Comparison of ENCODE assay signal across 11 cellular contexts in the genomic region with DNA sequence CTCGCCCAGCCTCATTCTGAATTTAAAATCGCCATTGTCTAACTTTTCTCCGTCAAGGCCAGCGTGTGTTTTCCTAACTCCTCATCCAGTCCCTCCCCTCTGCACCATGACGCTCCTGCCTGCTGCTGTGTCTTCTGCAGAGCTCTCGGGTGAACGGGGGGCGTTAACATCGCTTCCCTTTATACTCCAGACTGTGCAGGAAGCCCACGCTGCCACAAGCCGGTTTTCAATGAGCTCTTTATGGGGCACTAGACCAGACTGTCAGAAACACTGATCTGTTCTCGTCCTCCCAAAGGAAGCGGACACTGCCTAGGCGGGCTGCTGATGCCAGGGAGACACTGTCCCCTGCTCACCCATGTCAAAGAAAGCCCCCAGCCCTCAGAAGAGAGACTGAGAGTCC. TPM values are rescaled to one million over a fixed set of nuclear protein-coding genes. Genes with fewer than 3 reads are reported as not detected.
A peak's percentile ranks its signal among the peaks of the same experiment; 100 is the strongest.
DNase-seq lines count a peak whose midpoint lies in the region; ATAC-seq and TF ChIP-seq lines count a peak whose summit lies in the region.
"Had no signal": no experiment of that assay in that cellular context is flagged by ENCODE, and none has a peak within 500 bp of the region (broad histone marks: within the 10 kb centered on the region; RNA-seq: fewer than 3 reads in every experiment).

No MANE protein-coding gene starts in this region.

- no peak overlapping the region for H2AFZ ChIP-seq in OCI-LY1 (ENCODE audit: low read length)

- ATAC-seq in HG02610 (IDR thresholded peaks at IDR 0.05; ENCODE audit: unreplicated experiment): peak; percentile 9
- ATAC-seq in right cardiac atrium: peak in 1 of 2 donors; percentile 35
- ATAC-seq in activated naive CD4-positive, alpha-beta T cell treated with anti-CD3 and anti-CD28 coated beads, Interleukin-2, amount 50 U/mL, for 72 hours: no peak

- intact Hi-C loops in right cardiac atrium (cut with DNase I): no loop called here

- peaks cover 95% of the 10 kb centered on the region for H3K4me1 ChIP-seq in BLaER1
- peaks cover 46% of the 10 kb centered on the region for H3K4me1 ChIP-seq in OCI-LY1 (ENCODE audit: insufficient read depth, low read length, severe bottlenecking)
- peaks cover under 1% of the 10 kb centered on the region for H3K4me1 ChIP-seq in right cardiac atrium (ENCODE audit: control insufficient read depth, insufficient read depth, low read length)

- DNase-seq in right cardiac atrium: peak in 2 of 3 donors; percentile 42 to 57
- DNase-seq in activated naive CD4-positive, alpha-beta T cell treated with anti-CD3 and anti-CD28 coated beads, Interleukin-2, amount 50 U/mL, for 72 hours (ENCODE audit: low spot score in 2 of 2): no peak
- DNase-seq in NCI-H446 (lab: John Stamatoyannopoulos, UW): no peak
- DNase-seq in stimulated activated CD4-positive, alpha-beta T cell treated with anti-CD3 and anti-CD28 coated beads, Interleukin-15, amount 100 ng/mL, for 24 hours: no peak
- DNase-seq in AG08395 (ENCODE audit: low spot score): no peak
- DNase-seq: NCI-H146 had no signal

- no peaks in the 10 kb centered on the region for H3K79me2 ChIP-seq in OCI-LY1 (ENCODE audit: insufficient read depth, low read length)

- H3K4me3 ChIP-seq in BLaER1 (peak overlapping the region; percentile 57), OCI-LY1 (ENCODE audit: low read depth, low read length, poor library complexity, severe bottlenecking) (peak overlapping the region; percentile 49), right cardiac atrium (ENCODE audit: low read length) (no peak overlapping the region)

- no peak for TF ChIP-seq CTCF in OCI-LY1 (IDR thresholded peaks at IDR 0.05; ENCODE audit: low read length)

- no peaks in the 10 kb centered on the region for H3K9me2 ChIP-seq in OCI-LY1 (ENCODE audit: low read depth, low read length)

- H3K9me3 Mint-ChIP-seq in activated naive CD4-positive, alpha-beta T cell treated with anti-CD3 and anti-CD28 coated beads, Interleukin-2, amount 50 U/mL, for 72 hours: no peaks in the 10 kb centered on the region

- H3K27me3 ChIP-seq in BLaER1 (no peaks in the 10 kb centered on the region), OCI-LY1 (ENCODE audit: insufficient read depth, low read length) (no peaks in the 10 kb centered on the region), right cardiac atrium (ENCODE audit: control insufficient read depth, insufficient read depth) (no peaks in the 10 kb centered on the region)

- peak overlapping the region; percentile 80 for H3K9ac ChIP-seq in BLaER1
- H3K9ac ChIP-seq in OCI-LY1 (ENCODE audit: low read length): peak overlapping the region; percentile 66

- no peaks in the 10 kb centered on the region for H3K36me3 Mint-ChIP-seq in activated naive CD4-positive, alpha-beta T cell treated with anti-CD3 and anti-CD28 coated beads, Interleukin-2, amount 50 U/mL, for 72 hours

- 52% methylated on average over 14 of the region's 14 CpGs for WGBS in right cardiac atrium

- H3F3A ChIP-seq in OCI-LY1 (ENCODE audit: insufficient read depth, low read length): no peaks in the 10 kb centered on the region

- no peak overlapping the region for H3K27ac Mint-ChIP-seq in activated naive CD4-positive, alpha-beta T cell treated with anti-CD3 and anti-CD28 coated beads, Interleukin-2, amount 50 U/mL, for 72 hours
- H3K27ac Mint-ChIP-seq: progenitor cell of endocrine pancreas had no signal

- H3K4me2 ChIP-seq in BLaER1 (peak overlapping the region; percentile 95), OCI-LY1 (ENCODE audit: low read length) (peak overlapping the region; percentile 64)

- H3K9me3 ChIP-seq in BLaER1: no peaks in the 10 kb centered on the region
- H3K9me3 ChIP-seq in OCI-LY1 (ENCODE audit: low read length): no peaks in the 10 kb centered on the region
- H3K9me3 ChIP-seq in right cardiac atrium (ENCODE audit: control insufficient read depth, low read length): no peaks in the 10 kb centered on the region

- H3K36me3 ChIP-seq in BLaER1 (peaks cover 30% of the 10 kb centered on the region), OCI-LY1 (ENCODE audit: insufficient read depth, low read length) (no peaks in the 10 kb centered on the region)

- H4K20me1 ChIP-seq in BLaER1: no peaks in the 10 kb centered on the region
- H4K20me1 ChIP-seq in OCI-LY1 (ENCODE audit: insufficient read depth, low read length): no peaks in the 10 kb centered on the region

- H3K27ac ChIP-seq in BLaER1 (peak overlapping the region; percentile 94), OCI-LY1 (ENCODE audit: low read depth, low read length, poor library complexity, severe bottlenecking) (peak overlapping the region; percentile 97), right cardiac atrium (ENCODE audit: low read length) (no peak overlapping the region)
- H3K27ac ChIP-seq: C4-2B had no signal

RNA-seq across cellular contexts. Expression of gene AANAT, which starts 13.3 kb away (rescaled TPM):
- not detected for total RNA-seq in right cardiac atrium
- not detected for polyA plus RNA-seq in right cardiac atrium
- total RNA-seq in activated naive CD4-positive, alpha-beta T cell treated with anti-CD3 and anti-CD28 coated beads, Interleukin-2, amount 50 U/mL, for 72 hours: not detected
- total RNA-seq: progenitor cell of endocrine pancreas had no signal

RNA-seq across cellular contexts. Expression of gene RHBDF2, which starts 20.5 kb away (rescaled TPM):
- total RNA-seq in right cardiac atrium: 10 to 100 TPM; 10.2 to 16.4 (median 12.8) TPM
- 11.2 TPM for polyA plus RNA-seq in right cardiac atrium
- 10 to 100 TPM; 30.4 to 43.1 TPM for total RNA-seq in activated naive CD4-positive, alpha-beta T cell treated with anti-CD3 and anti-CD28 coated beads, Interleukin-2, amount 50 U/mL, for 72 hours

RNA-seq across cellular contexts. Expression of gene UBE2O, which starts 27.7 kb away (rescaled TPM):
- 10 to 100 TPM; 24.2 to 37.3 (median 34.1) TPM for total RNA-seq in right cardiac atrium
- polyA plus RNA-seq in right cardiac atrium: 23.0 TPM
- 10 to 100 TPM; 17.3 to 45.8 TPM for total RNA-seq in activated naive CD4-positive, alpha-beta T cell treated with anti-CD3 and anti-CD28 coated beads, Interleukin-2, amount 50 U/mL, for 72 hours

RNA-seq across cellular contexts. Expression of gene CYGB, which starts 56.8 kb away (rescaled TPM):
- 10 to 100 TPM; 46.6 to 83.9 (median 67.3) TPM for total RNA-seq in right cardiac atrium
- polyA plus RNA-seq in right cardiac atrium: 58.7 TPM
- not detected for total RNA-seq in activated naive CD4-positive, alpha-beta T cell treated with anti-CD3 and anti-CD28 coated beads, Interleukin-2, amount 50 U/mL, for 72 hours

RNA-seq across cellular contexts. Expression of gene PRCD, which starts 59.2 kb away (rescaled TPM):
- 10 to 100 TPM in 3 of 4 donors, 1 to 10 TPM in 1; 6.1 to 11.6 (median 10.9) TPM for total RNA-seq in right cardiac atrium
- polyA plus RNA-seq in right cardiac atrium: 9.8 TPM
- total RNA-seq in activated naive CD4-positive, alpha-beta T cell treated with anti-CD3 and anti-CD28 coated beads, Interleukin-2, amount 50 U/mL, for 72 hours: not detected

Comparison
In these comparisons a context has a peak if more than half of its experiments do, and no peak if none do; other contexts are left out.
1. DNase-seq: peak in right cardiac atrium (2 of 3); none in activated naive CD4-positive, alpha-beta T cell treated with anti-CD3 and anti-CD28 coated beads, Interleukin-2, amount 50 U/mL, for 72 hours (0 of 2), NCI-H446 (0 of 2), stimulated activated CD4-positive, alpha-beta T cell treated with anti-CD3 and anti-CD28 coated beads, Interleukin-15, amount 100 ng/mL, for 24 hours (single experiment) and AG08395 (single experiment).